ENCODE assay signal across 1 cellular context in the genomic region with DNA sequence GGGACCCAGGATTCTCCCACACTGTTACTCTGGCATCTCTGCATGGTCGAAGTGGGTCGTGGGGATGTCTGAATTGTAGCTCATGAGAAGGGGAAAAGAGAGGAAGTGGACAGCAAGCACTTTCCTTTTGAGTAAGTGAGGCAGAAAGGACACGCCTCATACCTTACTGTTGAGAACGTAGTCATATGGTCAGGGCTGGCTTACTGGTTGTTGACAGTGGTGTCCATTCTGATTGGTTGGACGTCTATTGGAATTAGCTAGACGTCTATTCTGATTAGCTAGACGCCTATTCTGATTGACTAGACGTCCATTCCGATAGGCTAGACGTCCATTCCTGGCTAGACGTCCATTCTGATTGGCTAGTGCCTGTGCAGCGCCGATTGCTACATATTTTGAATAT.
TF ChIP-seq lines count a peak whose summit lies in the region.

No MANE protein-coding gene starts in this region.

TF ChIP-seq in HCT116, 20 proteins besides CTCF, POLR2A, EP300 and RAD21:
- TF ChIP-seq YY1 (IDR thresholded peaks at IDR 0.05; ENCODE audit: extremely low read depth, insufficient replicate concordance, low read depth, low read length) (no peak), CEBPB (IDR thresholded peaks at IDR 0.05; ENCODE audit: low read depth) (no peak), ZFX (IDR thresholded peaks at IDR 0.05) (no peak), JUND (IDR thresholded peaks at IDR 0.05) (no peak), FOSL1 (IDR thresholded peaks at IDR 0.05; ENCODE audit: low read depth) (no peak), ELF1 (IDR thresholded peaks at IDR 0.05; ENCODE audit: borderline replicate concordance, low read depth) (no peak)
- TF ChIP-seq, protein P1, sequence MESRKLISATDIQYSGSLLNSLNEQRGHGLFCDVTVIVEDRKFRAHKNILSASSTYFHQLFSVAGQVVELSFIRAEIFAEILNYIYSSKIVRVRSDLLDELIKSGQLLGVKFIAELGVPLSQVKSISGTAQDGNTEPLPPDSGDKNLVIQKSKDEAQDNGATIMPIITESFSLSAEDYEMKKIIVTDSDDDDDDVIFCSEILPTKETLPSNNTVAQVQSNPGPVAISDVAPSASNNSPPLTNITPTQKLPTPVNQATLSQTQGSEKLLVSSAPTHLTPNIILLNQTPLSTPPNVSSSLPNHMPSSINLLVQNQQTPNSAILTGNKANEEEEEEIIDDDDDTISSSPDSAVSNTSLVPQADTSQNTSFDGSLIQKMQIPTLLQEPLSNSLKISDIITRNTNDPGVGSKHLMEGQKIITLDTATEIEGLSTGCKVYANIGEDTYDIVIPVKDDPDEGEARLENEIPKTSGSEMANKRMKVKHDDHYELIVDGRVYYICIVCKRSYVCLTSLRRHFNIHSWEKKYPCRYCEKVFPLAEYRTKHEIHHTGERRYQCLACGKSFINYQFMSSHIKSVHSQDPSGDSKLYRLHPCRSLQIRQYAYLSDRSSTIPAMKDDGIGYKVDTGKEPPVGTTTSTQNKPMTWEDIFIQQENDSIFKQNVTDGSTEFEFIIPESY (IDR thresholded peaks at IDR 0.05; ENCODE audit: extremely low read depth, insufficient replicate concordance, low read length), result no peak
- TF ChIP-seq, protein P2, sequence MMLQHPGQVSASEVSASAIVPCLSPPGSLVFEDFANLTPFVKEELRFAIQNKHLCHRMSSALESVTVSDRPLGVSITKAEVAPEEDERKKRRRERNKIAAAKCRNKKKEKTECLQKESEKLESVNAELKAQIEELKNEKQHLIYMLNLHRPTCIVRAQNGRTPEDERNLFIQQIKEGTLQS (IDR thresholded peaks at IDR 0.05), result no peak
- TF ChIP-seq, protein P3, sequence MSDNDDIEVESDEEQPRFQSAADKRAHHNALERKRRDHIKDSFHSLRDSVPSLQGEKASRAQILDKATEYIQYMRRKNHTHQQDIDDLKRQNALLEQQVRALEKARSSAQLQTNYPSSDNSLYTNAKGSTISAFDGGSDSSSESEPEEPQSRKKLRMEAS (IDR thresholded peaks at IDR 0.05), result no peak
